2 cellular contexts compared by ENCODE assay signal in the genomic region with DNA sequence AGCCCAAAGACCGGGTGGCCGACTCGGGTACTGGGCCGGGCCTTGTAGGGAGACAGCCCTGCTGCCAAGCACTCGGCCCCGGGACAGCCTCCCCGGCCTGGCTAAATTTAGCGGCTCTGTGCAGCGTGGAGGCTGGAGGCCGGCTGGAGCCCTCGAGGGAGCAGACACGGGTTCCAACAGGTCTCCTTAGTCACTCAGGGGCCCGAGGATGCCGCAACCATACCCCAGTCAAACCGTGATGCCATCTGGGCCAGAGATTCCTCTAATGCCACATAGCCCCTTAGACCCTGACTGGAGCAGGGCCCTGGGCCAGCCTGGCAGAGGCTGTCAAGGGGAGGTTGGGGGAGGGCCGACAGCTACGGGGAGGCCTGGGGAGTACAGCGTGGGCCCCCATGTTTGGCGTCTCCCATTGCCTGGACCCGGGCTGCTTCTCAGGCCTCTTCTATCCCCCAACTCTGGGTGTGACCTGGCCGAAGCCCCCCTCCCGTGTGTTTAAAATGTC.
TF ChIP-seq lines count a peak whose summit lies in the region.

No MANE protein-coding gene starts in this region.

TF ChIP-seq in GM23338, 12 proteins besides CTCF, POLR2A, EP300 and RAD21 (continues in another document):
- TF ChIP-seq JUNB (IDR thresholded peaks at IDR 0.05; ENCODE audit: unreplicated experiment) (no peak), ZNF114 (CRISPR knock-in tag; IDR thresholded peaks at IDR 0.05) (no peak), EZH2 (IDR thresholded peaks at IDR 0.05; ENCODE audit: low read depth, unreplicated experiment) (no peak), EZH2phosphoT487 (IDR thresholded peaks at IDR 0.05; ENCODE audit: unreplicated experiment) (no peak), CREB1 (CRISPR knock-in tag; IDR thresholded peaks at IDR 0.05; ENCODE audit: low read depth) (no peak), ZNF331 (CRISPR knock-in tag; IDR thresholded peaks at IDR 0.05; ENCODE audit: low read depth) (no peak), STAT1 (IDR thresholded peaks at IDR 0.05; ENCODE audit: unreplicated experiment) (no peak), POLR2AphosphoS5 (IDR thresholded peaks at IDR 0.05; ENCODE audit: low read depth) (no peak), NANOG (IDR thresholded peaks at IDR 0.05; ENCODE audit: borderline replicate concordance) (no peak)
- TF ChIP-seq, protein P1, sequence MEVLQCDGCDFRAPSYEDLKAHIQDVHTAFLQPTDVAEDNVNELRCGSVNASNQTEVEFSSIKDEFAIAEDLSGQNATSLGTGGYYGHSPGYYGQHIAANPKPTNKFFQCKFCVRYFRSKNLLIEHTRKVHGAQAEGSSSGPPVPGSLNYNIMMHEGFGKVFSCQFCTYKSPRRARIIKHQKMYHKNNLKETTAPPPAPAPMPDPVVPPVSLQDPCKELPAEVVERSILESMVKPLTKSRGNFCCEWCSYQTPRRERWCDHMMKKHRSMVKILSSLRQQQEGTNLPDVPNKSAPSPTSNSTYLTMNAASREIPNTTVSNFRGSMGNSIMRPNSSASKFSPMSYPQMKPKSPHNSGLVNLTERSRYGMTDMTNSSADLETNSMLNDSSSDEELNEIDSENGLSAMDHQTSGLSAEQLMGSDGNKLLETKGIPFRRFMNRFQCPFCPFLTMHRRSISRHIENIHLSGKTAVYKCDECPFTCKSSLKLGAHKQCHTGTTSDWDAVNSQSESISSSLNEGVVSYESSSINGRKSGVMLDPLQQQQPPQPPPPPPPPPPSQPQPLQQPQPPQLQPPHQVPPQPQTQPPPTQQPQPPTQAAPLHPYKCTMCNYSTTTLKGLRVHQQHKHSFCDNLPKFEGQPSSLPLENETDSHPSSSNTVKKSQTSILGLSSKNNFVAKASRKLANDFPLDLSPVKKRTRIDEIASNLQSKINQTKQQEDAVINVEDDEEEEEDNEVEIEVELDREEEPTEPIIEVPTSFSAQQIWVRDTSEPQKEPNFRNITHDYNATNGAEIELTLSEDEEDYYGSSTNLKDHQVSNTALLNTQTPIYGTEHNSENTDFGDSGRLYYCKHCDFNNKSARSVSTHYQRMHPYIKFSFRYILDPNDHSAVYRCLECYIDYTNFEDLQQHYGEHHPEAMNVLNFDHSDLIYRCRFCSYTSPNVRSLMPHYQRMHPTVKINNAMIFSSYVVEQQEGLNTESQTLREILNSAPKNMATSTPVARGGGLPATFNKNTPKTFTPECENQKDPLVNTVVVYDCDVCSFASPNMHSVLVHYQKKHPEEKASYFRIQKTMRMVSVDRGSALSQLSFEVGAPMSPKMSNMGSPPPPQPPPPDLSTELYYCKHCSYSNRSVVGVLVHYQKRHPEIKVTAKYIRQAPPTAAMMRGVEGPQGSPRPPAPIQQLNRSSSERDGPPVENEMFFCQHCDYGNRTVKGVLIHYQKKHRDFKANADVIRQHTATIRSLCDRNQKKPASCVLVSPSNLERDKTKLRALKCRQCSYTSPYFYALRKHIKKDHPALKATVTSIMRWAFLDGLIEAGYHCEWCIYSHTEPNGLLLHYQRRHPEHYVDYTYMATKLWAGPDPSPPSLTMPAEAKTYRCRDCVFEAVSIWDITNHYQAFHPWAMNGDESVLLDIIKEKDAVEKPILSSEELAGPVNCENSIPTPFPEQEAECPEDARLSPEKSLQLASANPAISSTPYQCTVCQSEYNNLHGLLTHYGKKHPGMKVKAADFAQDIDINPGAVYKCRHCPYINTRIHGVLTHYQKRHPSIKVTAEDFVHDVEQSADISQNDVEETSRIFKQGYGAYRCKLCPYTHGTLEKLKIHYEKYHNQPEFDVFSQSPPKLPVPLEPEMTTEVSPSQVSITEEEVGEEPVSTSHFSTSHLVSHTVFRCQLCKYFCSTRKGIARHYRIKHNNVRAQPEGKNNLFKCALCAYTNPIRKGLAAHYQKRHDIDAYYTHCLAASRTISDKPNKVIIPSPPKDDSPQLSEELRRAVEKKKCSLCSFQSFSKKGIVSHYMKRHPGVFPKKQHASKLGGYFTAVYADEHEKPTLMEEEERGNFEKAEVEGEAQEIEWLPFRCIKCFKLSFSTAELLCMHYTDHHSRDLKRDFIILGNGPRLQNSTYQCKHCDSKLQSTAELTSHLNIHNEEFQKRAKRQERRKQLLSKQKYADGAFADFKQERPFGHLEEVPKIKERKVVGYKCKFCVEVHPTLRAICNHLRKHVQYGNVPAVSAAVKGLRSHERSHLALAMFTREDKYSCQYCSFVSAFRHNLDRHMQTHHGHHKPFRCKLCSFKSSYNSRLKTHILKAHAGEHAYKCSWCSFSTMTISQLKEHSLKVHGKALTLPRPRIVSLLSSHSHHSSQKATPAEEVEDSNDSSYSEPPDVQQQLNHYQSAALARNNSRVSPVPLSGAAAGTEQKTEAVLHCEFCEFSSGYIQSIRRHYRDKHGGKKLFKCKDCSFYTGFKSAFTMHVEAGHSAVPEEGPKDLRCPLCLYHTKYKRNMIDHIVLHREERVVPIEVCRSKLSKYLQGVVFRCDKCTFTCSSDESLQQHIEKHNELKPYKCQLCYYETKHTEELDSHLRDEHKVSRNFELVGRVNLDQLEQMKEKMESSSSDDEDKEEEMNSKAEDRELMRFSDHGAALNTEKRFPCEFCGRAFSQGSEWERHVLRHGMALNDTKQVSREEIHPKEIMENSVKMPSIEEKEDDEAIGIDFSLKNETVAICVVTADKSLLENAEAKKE (CRISPR knock-in tag; IDR thresholded peaks at IDR 0.05), result no peak
- TF ChIP-seq, protein P2, sequence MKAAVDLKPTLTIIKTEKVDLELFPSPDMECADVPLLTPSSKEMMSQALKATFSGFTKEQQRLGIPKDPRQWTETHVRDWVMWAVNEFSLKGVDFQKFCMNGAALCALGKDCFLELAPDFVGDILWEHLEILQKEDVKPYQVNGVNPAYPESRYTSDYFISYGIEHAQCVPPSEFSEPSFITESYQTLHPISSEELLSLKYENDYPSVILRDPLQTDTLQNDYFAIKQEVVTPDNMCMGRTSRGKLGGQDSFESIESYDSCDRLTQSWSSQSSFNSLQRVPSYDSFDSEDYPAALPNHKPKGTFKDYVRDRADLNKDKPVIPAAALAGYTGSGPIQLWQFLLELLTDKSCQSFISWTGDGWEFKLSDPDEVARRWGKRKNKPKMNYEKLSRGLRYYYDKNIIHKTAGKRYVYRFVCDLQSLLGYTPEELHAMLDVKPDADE (IDR thresholded peaks at IDR 0.05), result no peak

TF ChIP-seq in K562, 482 proteins besides CTCF, POLR2A, EP300 and RAD21:
- TF ChIP-seq RBFOX2 (IDR thresholded peaks at IDR 0.05; ENCODE audit: low read depth, low read length) (peak; percentile 43; the same call in 1 of the 2 replicates), NR4A1 (CRISPR knock-in tag; IDR thresholded peaks at IDR 0.05) (no peak), NR4A1 (tag; IDR thresholded peaks at IDR 0.05) (no peak)
- TF ChIP-seq, protein P3, sequence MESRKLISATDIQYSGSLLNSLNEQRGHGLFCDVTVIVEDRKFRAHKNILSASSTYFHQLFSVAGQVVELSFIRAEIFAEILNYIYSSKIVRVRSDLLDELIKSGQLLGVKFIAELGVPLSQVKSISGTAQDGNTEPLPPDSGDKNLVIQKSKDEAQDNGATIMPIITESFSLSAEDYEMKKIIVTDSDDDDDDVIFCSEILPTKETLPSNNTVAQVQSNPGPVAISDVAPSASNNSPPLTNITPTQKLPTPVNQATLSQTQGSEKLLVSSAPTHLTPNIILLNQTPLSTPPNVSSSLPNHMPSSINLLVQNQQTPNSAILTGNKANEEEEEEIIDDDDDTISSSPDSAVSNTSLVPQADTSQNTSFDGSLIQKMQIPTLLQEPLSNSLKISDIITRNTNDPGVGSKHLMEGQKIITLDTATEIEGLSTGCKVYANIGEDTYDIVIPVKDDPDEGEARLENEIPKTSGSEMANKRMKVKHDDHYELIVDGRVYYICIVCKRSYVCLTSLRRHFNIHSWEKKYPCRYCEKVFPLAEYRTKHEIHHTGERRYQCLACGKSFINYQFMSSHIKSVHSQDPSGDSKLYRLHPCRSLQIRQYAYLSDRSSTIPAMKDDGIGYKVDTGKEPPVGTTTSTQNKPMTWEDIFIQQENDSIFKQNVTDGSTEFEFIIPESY (CRISPR knock-in tag; IDR thresholded peaks at IDR 0.05), result peak; percentile 74
